Comparison of ENCODE assay signal across 35 cellular contexts in the genomic region with DNA sequence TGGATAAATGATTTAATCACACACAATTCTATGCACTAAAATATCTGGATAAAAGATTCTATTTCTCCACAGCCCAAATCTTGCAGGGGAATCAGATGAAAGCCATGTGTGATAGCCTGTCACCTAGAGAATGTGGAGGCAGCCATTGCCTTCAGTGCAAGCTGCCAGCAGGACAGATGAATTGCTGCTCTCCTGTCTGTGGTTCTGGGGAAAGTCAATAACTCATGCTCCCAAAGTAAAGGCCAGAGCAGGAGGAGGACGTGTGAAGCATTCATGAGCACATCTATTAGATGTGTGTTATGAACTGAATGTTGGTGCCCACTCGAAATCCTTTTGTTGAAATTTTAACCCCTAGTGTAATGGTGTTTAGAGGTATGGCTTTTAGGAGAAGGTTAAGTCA.
"Had no signal": no experiment of that assay in that cellular context is flagged by ENCODE, and none has a peak within 500 bp of the region (broad histone marks: within the 10 kb centered on the region; RNA-seq: fewer than 3 reads in every experiment).

No MANE protein-coding gene starts in this region.

- H3K27me3 Mint-ChIP-seq: activated naive CD4-positive, alpha-beta T cell treated with anti-CD3 and anti-CD28 coated beads, Interleukin-2, amount 10 ng/mL, durations not matched to agents 7 days and 5 days had no signal

- H3K27ac Mint-ChIP-seq: activated CD4-positive, alpha-beta memory T cell treated with anti-CD3 and anti-CD28 coated beads, Interleukin-2, amount 10 ng/mL, durations not matched to agents 7 days and 5 days; activated CD4-positive, alpha-beta T cell treated with anti-CD3 and anti-CD28 coated beads for 36 hours; activated CD4-positive, alpha-beta T cell treated with anti-CD3 and anti-CD28 coated beads, Interleukin-2, amount 10 ng/mL, durations not matched to agents 7 days and 5 days; activated CD8-positive, alpha-beta memory T cell treated with anti-CD3 and anti-CD28 coated beads, Interleukin-2, amount 10 ng/mL, durations not matched to agents 7 days and 5 days; activated CD8-positive, alpha-beta T cell treated with anti-CD3 and anti-CD28 coated beads, Interleukin-2, amount 10 ng/mL, durations not matched to agents 7 days and 5 days; activated naive CD4-positive, alpha-beta T cell treated with anti-CD3 and anti-CD28 coated beads, Interleukin-2, amount 10 ng/mL, durations not matched to agents 7 days and 5 days; activated naive CD4-positive, alpha-beta T cell treated with anti-CD3 and anti-CD28 coated beads, Interleukin-2, amount 50 U/mL, for 24 hours; activated naive CD8-positive, alpha-beta T cell; activated naive CD8-positive, alpha-beta T cell treated with anti-CD3 and anti-CD28 coated beads, Interleukin-2, amount 10 ng/mL, durations not matched to agents 7 days and 5 days; activated naive CD8-positive, alpha-beta T cell treated with anti-CD3 and anti-CD28 coated beads, Interleukin-2, amount 50 U/mL, for 24 hours; activated T-cell treated with anti-CD3 and anti-CD28 coated beads, Interleukin-2, amount 50 U/mL, for 24 hours; activated T-helper 2 cell treated with anti-CD3 and anti-CD28 coated beads, Interferon-gamma antibody, Interleukin-2, Interleukin-4, amounts not matched to agents 10 μg/mL and 5 μg/mL and 100 μg/mL, durations not matched to agents 14 hours and 24 hours and 36 hours; brain; T-helper 1 cell treated with Interleukin-12 subunit alpha and Interleukin-12 subunit beta and Interleukin-4 antibody, amounts not matched to agents 30 μg/mL and 1 μg/mL, for 36 hours; T-helper 2 cell treated with Interferon-gamma antibody and Interleukin-4, amounts not matched to agents 5 μg/mL and 100 μg/mL, for 36 hours; WTC11 had no signal

- ATAC-seq: activated CD4-positive, alpha-beta T cell treated with anti-CD3 and anti-CD28 coated beads for 36 hours; activated CD4-positive, CD25-positive, alpha-beta regulatory T cell treated with anti-CD3 and anti-CD28 coated beads, Interleukin-2, amount 50 U/mL, for 24 hours; activated CD8-positive, alpha-beta memory T cell treated with anti-CD3 and anti-CD28 coated beads, Interleukin-2, amount 10 ng/mL, durations not matched to agents 7 days and 5 days; activated CD8-positive, alpha-beta T cell treated with anti-CD3 and anti-CD28 coated beads, Interleukin-2, amount 10 ng/mL, durations not matched to agents 7 days and 5 days; activated naive CD8-positive, alpha-beta T cell treated with anti-CD3 and anti-CD28 coated beads, Interleukin-2, amount 50 U/mL, for 24 hours; WTC11 had no signal

- H3K9me3 Mint-ChIP-seq: activated CD4-positive, alpha-beta memory T cell treated with anti-CD3 and anti-CD28 coated beads, Interleukin-2, amount 10 ng/mL, durations not matched to agents 7 days and 5 days; activated CD4-positive, alpha-beta T cell treated with anti-CD3 and anti-CD28 coated beads, Interleukin-2, amount 10 ng/mL, durations not matched to agents 7 days and 5 days; activated naive CD4-positive, alpha-beta T cell treated with anti-CD3 and anti-CD28 coated beads, Interleukin-2, amount 10 ng/mL, durations not matched to agents 7 days and 5 days; activated naive CD4-positive, alpha-beta T cell treated with anti-CD3 and anti-CD28 coated beads, Interleukin-2, amount 50 U/mL, for 24 hours; activated naive CD8-positive, alpha-beta T cell treated with anti-CD3 and anti-CD28 coated beads, Interleukin-2, amount 10 ng/mL, durations not matched to agents 7 days and 5 days; activated naive CD8-positive, alpha-beta T cell treated with anti-CD3 and anti-CD28 coated beads, Interleukin-2, amount 50 U/mL, for 24 hours; activated T-cell treated with anti-CD3 and anti-CD28 coated beads, Interleukin-2, amount 50 U/mL, for 24 hours; activated T-helper 2 cell treated with anti-CD3 and anti-CD28 coated beads, Interferon-gamma antibody, Interleukin-2, Interleukin-4, amounts not matched to agents 10 μg/mL and 5 μg/mL and 100 μg/mL, durations not matched to agents 14 hours and 24 hours and 36 hours; brain; T-helper 1 cell treated with Interleukin-12 subunit alpha and Interleukin-12 subunit beta and Interleukin-4 antibody, amounts not matched to agents 30 μg/mL and 1 μg/mL, for 36 hours; T-helper 2 cell treated with Interferon-gamma antibody and Interleukin-4, amounts not matched to agents 5 μg/mL and 100 μg/mL, for 36 hours; WTC11 had no signal

- DNase-seq: activated CD4-positive, alpha-beta memory T cell treated with anti-CD3 and anti-CD28 coated beads, Interleukin-2, amount 10 ng/mL, durations not matched to agents 7 days and 5 days; activated CD4-positive, alpha-beta T cell treated with anti-CD3 and anti-CD28 coated beads for 1 hour; activated CD4-positive, alpha-beta T cell treated with anti-CD3 and anti-CD28 coated beads for 36 hours; activated CD4-positive, alpha-beta T cell treated with anti-CD3 and anti-CD28 coated beads for 48 hours; activated CD4-positive, alpha-beta T cell treated with anti-CD3 and anti-CD28 coated beads, Interleukin-2, amount 10 ng/mL, durations not matched to agents 7 days and 5 days; activated CD4-positive, alpha-beta T cell treated with anti-CD3 and anti-CD28 coated beads, Interleukin-2, amount 50 U/mL, for 48 hours; activated CD4-positive, CD25-positive, alpha-beta regulatory T cell; activated CD8-positive, alpha-beta memory T cell treated with anti-CD3 and anti-CD28 coated beads for 24 hours; activated CD8-positive, alpha-beta memory T cell treated with anti-CD3 and anti-CD28 coated beads, Interleukin-2, amount 10 ng/mL, durations not matched to agents 7 days and 5 days; activated CD8-positive, alpha-beta memory T cell treated with anti-CD3 and anti-CD28 coated beads, Interleukin-2, amount 50 U/mL, for 48 hours; activated CD8-positive, alpha-beta T cell treated with anti-CD3 and anti-CD28 coated beads, Interleukin-2, amount 10 ng/mL, durations not matched to agents 7 days and 5 days; activated effector memory CD4-positive, alpha-beta T cell treated with Interleukin-2 at 50 U/mL for 16 hours; activated gamma-delta T cell; activated naive CD4-positive, alpha-beta T cell treated with anti-CD3 and anti-CD28 coated beads, Interleukin-2, amount 10 ng/mL, durations not matched to agents 7 days and 5 days; activated naive CD4-positive, alpha-beta T cell treated with Interleukin-2 at 50 U/mL for 16 hours; activated naive CD8-positive, alpha-beta T cell treated with anti-CD3 and anti-CD28 coated beads, Interleukin-2, amount 10 ng/mL, durations not matched to agents 7 days and 5 days; activated naive CD8-positive, alpha-beta T cell treated with anti-CD3 and anti-CD28 coated beads, Interleukin-2, amount 50 U/mL, for 24 hours; activated T-cell treated with anti-CD3 and anti-CD28 coated beads, Interleukin-2, amount 50 U/mL, for 24 hours; activated T-cell treated with anti-CD3 and anti-CD28 coated beads, Interleukin-2, amount 50 U/mL, for 48 hours; amniotic stem cell; aorta; central memory CD4-positive, alpha-beta T cell; T-helper 1 cell; T-helper 2 cell; T-helper 9 cell; WERI-Rb-1 had no signal

- H3K4me1 Mint-ChIP-seq: activated CD4-positive, alpha-beta memory T cell treated with anti-CD3 and anti-CD28 coated beads, Interleukin-2, amount 10 ng/mL, durations not matched to agents 7 days and 5 days; activated CD4-positive, alpha-beta T cell treated with anti-CD3 and anti-CD28 coated beads for 36 hours; activated CD4-positive, alpha-beta T cell treated with anti-CD3 and anti-CD28 coated beads, Interleukin-2, amount 10 ng/mL, durations not matched to agents 7 days and 5 days; activated CD8-positive, alpha-beta memory T cell treated with anti-CD3 and anti-CD28 coated beads, Interleukin-2, amount 10 ng/mL, durations not matched to agents 7 days and 5 days; activated naive CD4-positive, alpha-beta T cell treated with anti-CD3 and anti-CD28 coated beads, Interleukin-2, amount 10 ng/mL, durations not matched to agents 7 days and 5 days; activated naive CD4-positive, alpha-beta T cell treated with anti-CD3 and anti-CD28 coated beads, Interleukin-2, amount 50 U/mL, for 24 hours; activated naive CD8-positive, alpha-beta T cell treated with anti-CD3 and anti-CD28 coated beads, Interleukin-2, amount 10 ng/mL, durations not matched to agents 7 days and 5 days; activated naive CD8-positive, alpha-beta T cell treated with anti-CD3 and anti-CD28 coated beads, Interleukin-2, amount 50 U/mL, for 24 hours; WTC11 had no signal

- H3K4me3 Mint-ChIP-seq: activated CD4-positive, alpha-beta memory T cell treated with anti-CD3 and anti-CD28 coated beads, Interleukin-2, amount 10 ng/mL, durations not matched to agents 7 days and 5 days; activated CD4-positive, alpha-beta T cell treated with anti-CD3 and anti-CD28 coated beads for 36 hours; activated CD4-positive, alpha-beta T cell treated with anti-CD3 and anti-CD28 coated beads, Interleukin-2, amount 10 ng/mL, durations not matched to agents 7 days and 5 days; activated CD8-positive, alpha-beta memory T cell treated with anti-CD3 and anti-CD28 coated beads, Interleukin-2, amount 10 ng/mL, durations not matched to agents 7 days and 5 days; activated CD8-positive, alpha-beta T cell treated with anti-CD3 and anti-CD28 coated beads, Interleukin-2, amount 10 ng/mL, durations not matched to agents 7 days and 5 days; activated naive CD4-positive, alpha-beta T cell treated with anti-CD3 and anti-CD28 coated beads, Interleukin-2, amount 10 ng/mL, durations not matched to agents 7 days and 5 days; activated naive CD4-positive, alpha-beta T cell treated with anti-CD3 and anti-CD28 coated beads, Interleukin-2, amount 50 U/mL, for 24 hours; activated naive CD8-positive, alpha-beta T cell; activated naive CD8-positive, alpha-beta T cell treated with anti-CD3 and anti-CD28 coated beads, Interleukin-2, amount 10 ng/mL, durations not matched to agents 7 days and 5 days; activated naive CD8-positive, alpha-beta T cell treated with anti-CD3 and anti-CD28 coated beads, Interleukin-2, amount 50 U/mL, for 24 hours; activated T-cell treated with anti-CD3 and anti-CD28 coated beads, Interleukin-2, amount 50 U/mL, for 24 hours; brain; T-helper 1 cell treated with Interleukin-12 subunit alpha and Interleukin-12 subunit beta and Interleukin-4 antibody, amounts not matched to agents 30 μg/mL and 1 μg/mL, for 36 hours; T-helper 2 cell treated with Interferon-gamma antibody and Interleukin-4, amounts not matched to agents 5 μg/mL and 100 μg/mL, for 36 hours; WTC11 had no signal

- H3K36me3 ChIP-seq: WERI-Rb-1 had no signal

- H3K36me3 Mint-ChIP-seq: activated CD8-positive, alpha-beta memory T cell treated with anti-CD3 and anti-CD28 coated beads, Interleukin-2, amount 10 ng/mL, durations not matched to agents 7 days and 5 days; activated naive CD4-positive, alpha-beta T cell treated with anti-CD3 and anti-CD28 coated beads, Interleukin-2, amount 10 ng/mL, durations not matched to agents 7 days and 5 days; activated naive CD4-positive, alpha-beta T cell treated with anti-CD3 and anti-CD28 coated beads, Interleukin-2, amount 50 U/mL, for 24 hours; activated naive CD8-positive, alpha-beta T cell; activated naive CD8-positive, alpha-beta T cell treated with anti-CD3 and anti-CD28 coated beads, Interleukin-2, amount 10 ng/mL, durations not matched to agents 7 days and 5 days; brain; WTC11 had no signal

- H3K27ac ChIP-seq: WERI-Rb-1 had no signal

- FAIRE-seq: TTC549 had no signal
